22 cellular contexts compared by ENCODE assay signal in genomic region chr2:39525636-39526412, GRCh38.
A peak's percentile ranks its signal among the peaks of the same experiment; 100 is the strongest.
DNase-seq lines count a peak whose midpoint lies in the region; ATAC-seq and TF ChIP-seq lines count a peak whose summit lies in the region.
"Had no signal": no experiment of that assay in that cellular context is flagged by ENCODE, and none has a peak within 500 bp of the region (broad histone marks: within the 10 kb centered on the region; RNA-seq: fewer than 3 reads in every experiment).

No MANE protein-coding gene starts in this region.

- H3K9me3 ChIP-seq in cardiac muscle cell (ENCODE audit: low read depth): no peaks in the 10 kb centered on the region
- H3K9me3 ChIP-seq in IMR-90 (ENCODE audit: control insufficient read depth, insufficient read depth, low read length): peaks cover 6% of the 10 kb centered on the region
- peaks cover 0 to 7% (median 3%) of the 10 kb centered on the region in 4 donors for H3K9me3 ChIP-seq in right lobe of liver

- H3K4me3 Mint-ChIP-seq in stimulated activated naive B cell treated with anti-CD40 and anti-IgM and Interleukin-4, amounts not matched to agents 10 μg/mL and 1 μg/mL and 100 μg/mL, for 72 hours: peak overlapping the region in 1 of 2 donors; percentile 18
- H3K4me3 Mint-ChIP-seq: activated T-cell treated with anti-CD3 and anti-CD28 coated beads, Interleukin-2, amount 50 U/mL, for 4 hours; effector memory CD8-positive, alpha-beta T cell; natural killer cell; T-helper 17 cell had no signal

- H3K4me2 ChIP-seq in IMR-90 (ENCODE audit: low read depth, low read length): no peak overlapping the region

- H3K14ac ChIP-seq in IMR-90 (replicated peaks; ENCODE audit: low read depth, low read length): 0 out of 2 replicates have a peak overlapping the region, but pooled peaks have one; percentile 37

- H3K4me3 ChIP-seq in cardiac muscle cell (no peak overlapping the region), IMR-90 (ENCODE audit: insufficient read depth, low read depth, low read length) (no peak overlapping the region), right lobe of liver (no peak overlapping the region)
- H3K4me3 ChIP-seq: esophagus squamous epithelium had no signal

- 70% methylated on average over 3 of the region's 7 CpGs; no CpG with 5 or more reads in 1 of the 2 experiments for WGBS in IMR-90 (ENCODE audit: extremely low coverage in 2 of 2, insufficient read length in 1 of 2), 2 experiments
- WGBS in right lobe of liver (ENCODE audit: insufficient coverage, low coverage, low lambda C conversion rate, missing lambda C conversion rate): 51% methylated on average over 6 of the region's 7 CpGs

- no peak overlapping the region for H2AK9ac ChIP-seq in IMR-90 (replicated peaks; ENCODE audit: low read depth, low read length, poor library complexity)

- H3K27me3 ChIP-seq in cardiac muscle cell: no peaks in the 10 kb centered on the region
- no peaks in the 10 kb centered on the region for H3K27me3 ChIP-seq in IMR-90 (ENCODE audit: control insufficient read depth, insufficient read depth, low read length)
- no peaks in the 10 kb centered on the region for H3K27me3 ChIP-seq in right lobe of liver
- H3K27me3 ChIP-seq: esophagus squamous epithelium had no signal

- dilution Hi-C loops in IMR-90 (cut with HindIII; ENCODE audit: low sequenced_read_pairs, unreplicated experiment): no loop called here

- TF ChIP-seq CTCF in cardiac muscle cell (IDR thresholded peaks at IDR 0.05; ENCODE audit: low read depth, low read length) (no peak), IMR-90 (conservative IDR thresholded peaks at IDR 0.05; ENCODE audit: low read depth, low read length) (no peak), right lobe of liver (IDR thresholded peaks at IDR 0.05) (no peak), omental fat pad (IDR thresholded peaks at IDR 0.05) (no peak)

- peak overlapping the region; percentile 53; the same call in 1 of the 2 replicates for H4K5ac ChIP-seq in IMR-90 (ENCODE audit: low read depth, low read length)

- peaks cover 35 to 48% of the 10 kb centered on the region in 2 donors for H3K4me1 Mint-ChIP-seq in stimulated activated naive B cell treated with anti-CD40 and anti-IgM and Interleukin-4, amounts not matched to agents 10 μg/mL and 1 μg/mL and 100 μg/mL, for 72 hours
- H3K4me1 Mint-ChIP-seq: natural killer cell, T-helper 17 cell had no signal

- peak overlapping the region; percentile 96 for H2AK5ac ChIP-seq in IMR-90 (ENCODE audit: low read depth, low read length)

- POLR2A ChIA-PET in IMR-90 (lab: Charles Lee; ENCODE audit: unreplicated experiment): no interaction called here

- H3K79me1 ChIP-seq in IMR-90 (ENCODE audit: low read depth in 1 of 2, low read length in 2 of 2): 0 out of 4 replicates have a peak, but pooled peaks cover 0 to 8% of the 10 kb centered on the region in 2 experiments

- intact Hi-C loops in cardiac septum (cut with DNase I) (no loop called here), IMR-90 (cut with micrococcal nuclease) (no loop called here), right lobe of liver (cut with DNase I) (no loop called here)

- H3K4me1 ChIP-seq in cardiac muscle cell (ENCODE audit: low read depth) (peaks cover 7% of the 10 kb centered on the region), IMR-90 (ENCODE audit: control insufficient read depth, insufficient read depth, low read length) (peaks cover 28% of the 10 kb centered on the region), right lobe of liver (peaks cover 0 to 26% (median 12%) of the 10 kb centered on the region in 4 donors)

- in situ Hi-C loops in IMR-90 (cut with MboI; ENCODE audit: low sequenced_read_pairs): no loop called here

- CTCF ChIA-PET in IMR-90 (lab: Yijun Ruan, JAX): interaction anchor here (0.6 to 0.8 kb wide), 2 partner anchors 23 to 78 kb away, joined by 3 read pairs; no protein-coding TSS in a partner anchor

- BruUV-seq in IMR-90 (replicated peaks; lab: Mats Ljungman, UMichigan): no TSS peak

- H3K9ac ChIP-seq in IMR-90 (ENCODE audit: low read depth, low read length): no peak overlapping the region

- no peak for ATAC-seq in IMR-90 (ENCODE audit: low read depth)
- peak; percentile 14 to 72 (median 34) for ATAC-seq in right lobe of liver
- peak; percentile 45 to 51 for ATAC-seq in stimulated activated naive B cell treated with anti-CD40 and anti-IgM and Interleukin-4, amounts not matched to agents 10 μg/mL and 1 μg/mL and 100 μg/mL, for 72 hours (replicated peaks)
- no peak for ATAC-seq in HG03175 (IDR thresholded peaks at IDR 0.05; ENCODE audit: unreplicated experiment)
- no peak for ATAC-seq in omental fat pad (ENCODE audit: low FRiP score)
- ATAC-seq: activated T-cell treated with anti-CD3 and anti-CD28 coated beads, Interleukin-2, amount 50 U/mL, for 4 hours; effector memory CD8-positive, alpha-beta T cell; natural killer cell; T-helper 17 cell had no signal

- H3K27me3 Mint-ChIP-seq in stimulated activated naive B cell treated with anti-CD40 and anti-IgM and Interleukin-4, amounts not matched to agents 10 μg/mL and 1 μg/mL and 100 μg/mL, for 72 hours: no peaks in the 10 kb centered on the region
- H3K27me3 Mint-ChIP-seq: effector memory CD8-positive, alpha-beta T cell; T-helper 17 cell had no signal

- peak overlapping the region; percentile 61; the same call in 1 of the 2 replicates for H3K4ac ChIP-seq in IMR-90 (ENCODE audit: low read depth, low read length)

- peak overlapping the region; percentile 73; the same call in 1 of the 2 replicates for H4K91ac ChIP-seq in IMR-90 (ENCODE audit: insufficient read depth, low read depth, low read length)

- H3K9me3 Mint-ChIP-seq in stimulated activated naive B cell treated with anti-CD40 and anti-IgM and Interleukin-4, amounts not matched to agents 10 μg/mL and 1 μg/mL and 100 μg/mL, for 72 hours: peaks cover 7 to 10% of the 10 kb centered on the region in 2 donors
- H3K9me3 Mint-ChIP-seq: effector memory CD8-positive, alpha-beta T cell; natural killer cell had no signal

- TF ChIP-seq POLR2A in IMR-90 (IDR thresholded peaks at IDR 0.05; ENCODE audit: low read depth, low read length): no peak
- no peak for TF ChIP-seq POLR2A in right lobe of liver (IDR thresholded peaks at IDR 0.05)

- H3K56ac ChIP-seq in IMR-90 (ENCODE audit: extremely low read depth, insufficient read depth, low read length): no peak overlapping the region

- no peak for DNase-seq in cardiac muscle cell (ENCODE audit: low read depth in 1 of 2, low spot score in 1 of 2)
- DNase-seq in cardiac septum (ENCODE audit: low spot score): no peak
- no peak for DNase-seq in IMR-90
- no peak for DNase-seq in right lobe of liver
- peak; percentile 7 for DNase-seq in stimulated activated naive B cell treated with anti-CD40 and anti-IgM and Interleukin-4, amounts not matched to agents 10 μg/mL and 1 μg/mL and 100 μg/mL, for 72 hours
- no peak for DNase-seq in NCI-H2227 (lab: John Stamatoyannopoulos, UW; ENCODE audit: unreplicated experiment)
- no peak for DNase-seq in omental fat pad (ENCODE audit: low spot score)
- DNase-seq: activated CD8-positive, alpha-beta memory T cell treated with anti-CD3 and anti-CD28 coated beads for 24 hours; activated naive CD4-positive, alpha-beta T cell treated with anti-CD3 and anti-CD28 coated beads, Interleukin-2, amount 50 U/mL, for 16 hours; activated T-cell treated with anti-CD3 and anti-CD28 coated beads, Interleukin-2, amount 50 U/mL, for 4 hours; effector memory CD8-positive, alpha-beta T cell; esophagus squamous epithelium; H7; natural killer cell; NCI-H1105 treated with DMSO at 0.1 percent for 48 hours; NCI-H2081; NCI-H446; NK-92 treated with Interleukin-12 subunit alpha and Interleukin-12 subunit beta, amount 100 ng/mL, for 24 hours; stimulated activated CD4-positive, alpha-beta T cell treated with anti-CD3 and anti-CD28 coated beads, Interleukin-4, amount 100 ng/mL, for 24 hours; T-helper 17 cell had no signal

- peaks cover 16 to 17% of the 10 kb centered on the region in 2 donors for H3K36me3 Mint-ChIP-seq in stimulated activated naive B cell treated with anti-CD40 and anti-IgM and Interleukin-4, amounts not matched to agents 10 μg/mL and 1 μg/mL and 100 μg/mL, for 72 hours
- H3K36me3 Mint-ChIP-seq: natural killer cell had no signal

- H4K8ac ChIP-seq in IMR-90 (ENCODE audit: low read depth in 2 of 2, low read length in 2 of 2): peak overlapping the region in 1 of 2 experiments; percentile 25; a peak in 1 of 4 replicates

- no peaks in the 10 kb centered on the region for H4K20me1 ChIP-seq in IMR-90 (ENCODE audit: insufficient read depth, low read length)

- no peaks in the 10 kb centered on the region for H3K36me3 ChIP-seq in cardiac muscle cell
- H3K36me3 ChIP-seq in IMR-90 (ENCODE audit: control insufficient read depth, insufficient read depth, low read length): peaks cover 3% of the 10 kb centered on the region; the same call in 1 of the 2 replicates
- H3K36me3 ChIP-seq in right lobe of liver: no peaks in the 10 kb centered on the region
- H3K36me3 ChIP-seq: esophagus squamous epithelium, WERI-Rb-1 had no signal

- H2BK120ac ChIP-seq in IMR-90 (ENCODE audit: low read depth, low read length): peak overlapping the region; percentile 97

- no peak for TF ChIP-seq RAD21 in IMR-90 (IDR thresholded peaks at IDR 0.05; ENCODE audit: low read length)

- peak overlapping the region; percentile 48; the same call in 1 of the 2 replicates for H2BK20ac ChIP-seq in IMR-90 (ENCODE audit: low read depth, low read length)

- no peak overlapping the region for H2BK5ac ChIP-seq in IMR-90 (ENCODE audit: low read depth, low read length, poor library complexity, severe bottlenecking)

- H2AFZ ChIP-seq in IMR-90 (replicated peaks; ENCODE audit: low read length, poor library complexity): no peak overlapping the region

- H3K27ac ChIP-seq in cardiac muscle cell (peak overlapping the region; percentile 51), IMR-90 (ENCODE audit: insufficient read depth, low read length) (no peak overlapping the region), right lobe of liver (no peak overlapping the region)
- H3K27ac ChIP-seq: esophagus squamous epithelium, WERI-Rb-1 had no signal

- H2BK15ac ChIP-seq in IMR-90 (ENCODE audit: low read depth, low read length): peak overlapping the region; percentile 97; the same call in 2 of the 3 replicates

- peak overlapping the region; percentile 15 for H3K27ac Mint-ChIP-seq in stimulated activated naive B cell treated with anti-CD40 and anti-IgM and Interleukin-4, amounts not matched to agents 10 μg/mL and 1 μg/mL and 100 μg/mL, for 72 hours
- H3K27ac Mint-ChIP-seq: natural killer cell, T-helper 17 cell had no signal

- peak overlapping the region; percentile 91 for H3K18ac ChIP-seq in IMR-90 (ENCODE audit: low read depth, low read length)

- H3K23ac ChIP-seq in IMR-90 (ENCODE audit: low read depth, low read length): 0 out of 2 replicates have a peak overlapping the region, but pooled peaks have one; percentile 69

- H3K9me1 ChIP-seq in IMR-90 (ENCODE audit: insufficient read depth, low read length): peaks cover 14% of the 10 kb centered on the region

TF ChIP-seq in IMR-90, 13 proteins besides CTCF, POLR2A, EP300 and RAD21 (continues in another document):
- TF ChIP-seq MAFK (IDR thresholded peaks at IDR 0.05; ENCODE audit: low read depth, low read length): no peak
- no peak for TF ChIP-seq NFE2L2 (IDR thresholded peaks at IDR 0.05; ENCODE audit: low read depth, low read length)

Comparison
In these comparisons a context has a peak if more than half of its experiments do, and no peak if none do; other contexts are left out.
1. ATAC-seq: peak in right lobe of liver (4 of 4) and stimulated activated naive B cell treated with anti-CD40 and anti-IgM and Interleukin-4, amounts not matched to agents 10 μg/mL and 1 μg/mL and 100 μg/mL, for 72 hours (2 of 2); none in IMR-90 (single experiment), HG03175 (single experiment) and omental fat pad (single experiment).